ENCODE assay signal across 1 cellular context in the genomic region with DNA sequence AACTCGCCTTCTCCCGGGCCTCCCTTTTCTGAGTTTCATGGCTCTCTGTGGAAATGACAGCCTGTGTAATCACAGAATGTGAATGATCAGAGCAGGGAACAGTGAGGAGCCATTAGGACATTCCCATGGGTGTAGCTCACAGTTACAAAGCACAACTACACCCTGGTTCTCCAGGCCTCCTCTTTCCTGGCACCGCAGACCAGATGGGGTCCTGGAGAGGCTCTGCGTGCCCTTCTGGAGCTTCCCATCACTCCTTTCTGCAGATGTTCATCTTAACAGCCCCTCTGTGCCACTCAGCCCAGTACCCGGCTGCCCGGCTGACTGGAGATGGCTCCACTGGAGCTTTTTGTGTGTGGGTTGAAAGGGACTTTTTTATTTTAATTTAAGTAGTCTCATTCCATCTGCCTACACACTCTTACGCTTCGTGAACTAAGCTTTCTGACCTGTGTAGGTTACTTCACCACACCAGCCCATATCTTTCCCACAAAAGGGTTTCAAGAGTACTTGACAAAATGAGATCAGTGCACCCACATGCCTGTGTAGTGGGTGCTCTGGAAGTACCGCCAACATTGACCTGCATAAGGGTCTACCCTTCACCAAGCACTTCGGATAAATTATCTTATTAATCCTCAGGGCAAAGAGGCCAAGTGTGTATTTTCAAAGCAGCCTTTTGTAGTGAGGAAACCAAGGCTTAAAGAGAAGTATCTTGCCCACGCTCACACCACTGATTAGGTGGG.
TF ChIP-seq lines count a peak whose summit lies in the region.

No MANE protein-coding gene starts in this region.

TF ChIP-seq in K562, 482 proteins besides CTCF, POLR2A, EP300 and RAD21:
- TF ChIP-seq, protein P1, sequence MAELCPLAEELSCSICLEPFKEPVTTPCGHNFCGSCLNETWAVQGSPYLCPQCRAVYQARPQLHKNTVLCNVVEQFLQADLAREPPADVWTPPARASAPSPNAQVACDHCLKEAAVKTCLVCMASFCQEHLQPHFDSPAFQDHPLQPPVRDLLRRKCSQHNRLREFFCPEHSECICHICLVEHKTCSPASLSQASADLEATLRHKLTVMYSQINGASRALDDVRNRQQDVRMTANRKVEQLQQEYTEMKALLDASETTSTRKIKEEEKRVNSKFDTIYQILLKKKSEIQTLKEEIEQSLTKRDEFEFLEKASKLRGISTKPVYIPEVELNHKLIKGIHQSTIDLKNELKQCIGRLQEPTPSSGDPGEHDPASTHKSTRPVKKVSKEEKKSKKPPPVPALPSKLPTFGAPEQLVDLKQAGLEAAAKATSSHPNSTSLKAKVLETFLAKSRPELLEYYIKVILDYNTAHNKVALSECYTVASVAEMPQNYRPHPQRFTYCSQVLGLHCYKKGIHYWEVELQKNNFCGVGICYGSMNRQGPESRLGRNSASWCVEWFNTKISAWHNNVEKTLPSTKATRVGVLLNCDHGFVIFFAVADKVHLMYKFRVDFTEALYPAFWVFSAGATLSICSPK (IDR thresholded peaks at IDR 0.05; ENCODE audit: borderline replicate concordance) = no peak
- no peak for TF ChIP-seq ZNF212 (CRISPR knock-in tag; IDR thresholded peaks at IDR 0.05)
- no peak for TF ChIP-seq PTRF (tag; IDR thresholded peaks at IDR 0.05)
- TF ChIP-seq, protein P2, sequence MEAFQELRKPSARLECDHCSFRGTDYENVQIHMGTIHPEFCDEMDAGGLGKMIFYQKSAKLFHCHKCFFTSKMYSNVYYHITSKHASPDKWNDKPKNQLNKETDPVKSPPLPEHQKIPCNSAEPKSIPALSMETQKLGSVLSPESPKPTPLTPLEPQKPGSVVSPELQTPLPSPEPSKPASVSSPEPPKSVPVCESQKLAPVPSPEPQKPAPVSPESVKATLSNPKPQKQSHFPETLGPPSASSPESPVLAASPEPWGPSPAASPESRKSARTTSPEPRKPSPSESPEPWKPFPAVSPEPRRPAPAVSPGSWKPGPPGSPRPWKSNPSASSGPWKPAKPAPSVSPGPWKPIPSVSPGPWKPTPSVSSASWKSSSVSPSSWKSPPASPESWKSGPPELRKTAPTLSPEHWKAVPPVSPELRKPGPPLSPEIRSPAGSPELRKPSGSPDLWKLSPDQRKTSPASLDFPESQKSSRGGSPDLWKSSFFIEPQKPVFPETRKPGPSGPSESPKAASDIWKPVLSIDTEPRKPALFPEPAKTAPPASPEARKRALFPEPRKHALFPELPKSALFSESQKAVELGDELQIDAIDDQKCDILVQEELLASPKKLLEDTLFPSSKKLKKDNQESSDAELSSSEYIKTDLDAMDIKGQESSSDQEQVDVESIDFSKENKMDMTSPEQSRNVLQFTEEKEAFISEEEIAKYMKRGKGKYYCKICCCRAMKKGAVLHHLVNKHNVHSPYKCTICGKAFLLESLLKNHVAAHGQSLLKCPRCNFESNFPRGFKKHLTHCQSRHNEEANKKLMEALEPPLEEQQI (IDR thresholded peaks at IDR 0.05) = no peak
- TF ChIP-seq ZNF165 (CRISPR knock-in tag; IDR thresholded peaks at IDR 0.05; ENCODE audit: borderline replicate concordance) = no peak
- TF ChIP-seq MCM7 (IDR thresholded peaks at IDR 0.05) = no peak
- no peak for TF ChIP-seq ZKSCAN1 (IDR thresholded peaks at IDR 0.05; ENCODE audit: low read depth, low read length)
- no peak for TF ChIP-seq YBX1 (IDR thresholded peaks at IDR 0.05)
- TF ChIP-seq SLC30A9 (CRISPR knock-in tag; IDR thresholded peaks at IDR 0.05) = no peak
- TF ChIP-seq, protein P3, sequence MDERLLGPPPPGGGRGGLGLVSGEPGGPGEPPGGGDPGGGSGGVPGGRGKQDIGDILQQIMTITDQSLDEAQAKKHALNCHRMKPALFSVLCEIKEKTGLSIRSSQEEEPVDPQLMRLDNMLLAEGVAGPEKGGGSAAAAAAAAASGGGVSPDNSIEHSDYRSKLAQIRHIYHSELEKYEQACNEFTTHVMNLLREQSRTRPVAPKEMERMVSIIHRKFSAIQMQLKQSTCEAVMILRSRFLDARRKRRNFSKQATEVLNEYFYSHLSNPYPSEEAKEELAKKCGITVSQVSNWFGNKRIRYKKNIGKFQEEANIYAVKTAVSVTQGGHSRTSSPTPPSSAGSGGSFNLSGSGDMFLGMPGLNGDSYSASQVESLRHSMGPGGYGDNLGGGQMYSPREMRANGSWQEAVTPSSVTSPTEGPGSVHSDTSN (CRISPR knock-in tag; IDR thresholded peaks at IDR 0.05; ENCODE audit: low read depth) = no peak
- TF ChIP-seq, protein P3 (tag; conservative IDR thresholded peaks at IDR 0.05; ENCODE audit: low read depth) = no peak
- TF ChIP-seq, protein P4, sequence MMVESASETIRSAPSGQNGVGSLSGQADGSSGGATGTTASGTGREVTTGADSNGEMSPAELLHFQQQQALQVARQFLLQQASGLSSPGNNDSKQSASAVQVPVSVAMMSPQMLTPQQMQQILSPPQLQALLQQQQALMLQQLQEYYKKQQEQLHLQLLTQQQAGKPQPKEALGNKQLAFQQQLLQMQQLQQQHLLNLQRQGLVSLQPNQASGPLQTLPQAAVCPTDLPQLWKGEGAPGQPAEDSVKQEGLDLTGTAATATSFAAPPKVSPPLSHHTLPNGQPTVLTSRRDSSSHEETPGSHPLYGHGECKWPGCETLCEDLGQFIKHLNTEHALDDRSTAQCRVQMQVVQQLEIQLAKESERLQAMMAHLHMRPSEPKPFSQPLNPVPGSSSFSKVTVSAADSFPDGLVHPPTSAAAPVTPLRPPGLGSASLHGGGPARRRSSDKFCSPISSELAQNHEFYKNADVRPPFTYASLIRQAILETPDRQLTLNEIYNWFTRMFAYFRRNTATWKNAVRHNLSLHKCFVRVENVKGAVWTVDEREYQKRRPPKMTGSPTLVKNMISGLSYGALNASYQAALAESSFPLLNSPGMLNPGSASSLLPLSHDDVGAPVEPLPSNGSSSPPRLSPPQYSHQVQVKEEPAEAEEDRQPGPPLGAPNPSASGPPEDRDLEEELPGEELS (CRISPR knock-in tag; IDR thresholded peaks at IDR 0.05; ENCODE audit: borderline replicate concordance) = no peak
- no peak for TF ChIP-seq NRF1 (conservative IDR thresholded peaks at IDR 0.05 in 1 of 2, IDR thresholded peaks at IDR 0.05 in 1 of 2)
- TF ChIP-seq, protein P5, sequence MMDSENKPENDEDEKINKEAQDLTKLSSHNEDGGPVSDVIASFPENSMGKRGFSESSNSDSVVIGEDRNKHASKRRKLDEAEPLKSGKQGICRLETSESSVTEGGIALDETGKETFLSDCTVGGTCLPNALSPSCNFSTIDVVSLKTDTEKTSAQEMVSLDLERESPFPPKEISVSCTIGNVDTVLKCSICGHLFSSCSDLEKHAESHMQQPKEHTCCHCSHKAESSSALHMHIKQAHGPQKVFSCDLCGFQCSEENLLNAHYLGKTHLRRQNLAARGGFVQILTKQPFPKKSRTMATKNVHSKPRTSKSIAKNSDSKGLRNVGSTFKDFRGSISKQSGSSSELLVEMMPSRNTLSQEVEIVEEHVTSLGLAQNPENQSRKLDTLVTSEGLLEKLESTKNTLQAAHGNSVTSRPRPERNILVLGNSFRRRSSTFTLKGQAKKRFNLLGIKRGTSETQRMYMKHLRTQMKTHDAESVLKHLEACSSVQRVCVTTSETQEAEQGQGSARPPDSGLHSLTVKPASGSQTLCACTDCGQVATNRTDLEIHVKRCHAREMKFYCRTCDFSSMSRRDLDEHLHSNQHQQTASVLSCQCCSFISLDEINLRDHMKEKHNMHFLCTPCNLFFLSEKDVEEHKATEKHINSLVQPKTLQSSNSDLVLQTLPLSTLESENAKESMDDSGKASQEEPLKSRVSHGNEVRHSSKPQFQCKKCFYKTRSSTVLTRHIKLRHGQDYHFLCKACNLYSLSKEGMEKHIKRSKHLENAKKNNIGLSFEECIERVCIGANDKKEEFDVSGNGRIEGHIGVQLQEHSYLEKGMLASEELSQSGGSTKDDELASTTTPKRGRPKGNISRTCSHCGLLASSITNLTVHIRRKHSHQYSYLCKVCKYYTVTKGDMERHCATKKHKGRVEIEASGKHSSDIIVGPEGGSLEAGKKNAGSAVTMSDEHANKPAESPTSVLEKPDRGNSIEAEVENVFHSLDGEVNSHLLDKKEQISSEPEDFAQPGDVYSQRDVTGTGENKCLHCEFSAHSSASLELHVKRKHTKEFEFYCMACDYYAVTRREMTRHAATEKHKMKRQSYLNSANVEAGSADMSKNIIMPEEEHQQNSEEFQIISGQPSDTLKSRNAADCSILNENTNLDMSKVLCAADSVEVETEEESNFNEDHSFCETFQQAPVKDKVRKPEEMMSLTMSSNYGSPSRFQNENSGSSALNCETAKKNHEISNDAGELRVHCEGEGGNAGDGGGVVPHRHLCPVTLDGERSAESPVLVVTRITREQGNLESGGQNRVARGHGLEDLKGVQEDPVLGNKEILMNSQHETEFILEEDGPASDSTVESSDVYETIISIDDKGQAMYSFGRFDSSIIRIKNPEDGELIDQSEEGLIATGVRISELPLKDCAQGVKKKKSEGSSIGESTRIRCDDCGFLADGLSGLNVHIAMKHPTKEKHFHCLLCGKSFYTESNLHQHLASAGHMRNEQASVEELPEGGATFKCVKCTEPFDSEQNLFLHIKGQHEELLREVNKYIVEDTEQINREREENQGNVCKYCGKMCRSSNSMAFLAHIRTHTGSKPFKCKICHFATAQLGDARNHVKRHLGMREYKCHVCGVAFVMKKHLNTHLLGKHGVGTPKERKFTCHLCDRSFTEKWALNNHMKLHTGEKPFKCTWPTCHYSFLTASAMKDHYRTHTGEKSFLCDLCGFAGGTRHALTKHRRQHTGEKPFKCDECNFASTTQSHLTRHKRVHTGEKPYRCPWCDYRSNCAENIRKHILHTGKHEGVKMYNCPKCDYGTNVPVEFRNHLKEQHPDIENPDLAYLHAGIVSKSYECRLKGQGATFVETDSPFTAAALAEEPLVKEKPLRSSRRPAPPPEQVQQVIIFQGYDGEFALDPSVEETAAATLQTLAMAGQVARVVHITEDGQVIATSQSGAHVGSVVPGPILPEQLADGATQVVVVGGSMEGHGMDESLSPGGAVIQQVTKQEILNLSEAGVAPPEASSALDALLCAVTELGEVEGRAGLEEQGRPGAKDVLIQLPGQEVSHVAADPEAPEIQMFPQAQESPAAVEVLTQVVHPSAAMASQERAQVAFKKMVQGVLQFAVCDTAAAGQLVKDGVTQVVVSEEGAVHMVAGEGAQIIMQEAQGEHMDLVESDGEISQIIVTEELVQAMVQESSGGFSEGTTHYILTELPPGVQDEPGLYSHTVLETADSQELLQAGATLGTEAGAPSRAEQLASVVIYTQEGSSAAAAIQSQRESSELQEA (IDR thresholded peaks at IDR 0.05; ENCODE audit: low read depth) = no peak
- TF ChIP-seq ESRRB (CRISPR knock-in tag; IDR thresholded peaks at IDR 0.05; ENCODE audit: borderline replicate concordance) = no peak
- TF ChIP-seq ZNF764 (CRISPR knock-in tag; IDR thresholded peaks at IDR 0.05; ENCODE audit: low read depth) = no peak
- no peak for TF ChIP-seq FOXM1 (IDR thresholded peaks at IDR 0.05; ENCODE audit: low read depth)
- no peak for TF ChIP-seq FOXM1 (CRISPR knock-in tag; IDR thresholded peaks at IDR 0.05; ENCODE audit: low read depth)
- no peak for TF ChIP-seq MAFF (IDR thresholded peaks at IDR 0.05; ENCODE audit: low read length)
- TF ChIP-seq ETV6 (IDR thresholded peaks at IDR 0.05; ENCODE audit: borderline replicate concordance in 1 of 2, low read depth in 2 of 2, low read length in 1 of 2) = no peak
- no peak for TF ChIP-seq ETV6 (CRISPR knock-in tag; IDR thresholded peaks at IDR 0.05; ENCODE audit: borderline replicate concordance)
- TF ChIP-seq ZNF561 (CRISPR knock-in tag; conservative IDR thresholded peaks at IDR 0.05) = no peak
